In the genomic region with DNA sequence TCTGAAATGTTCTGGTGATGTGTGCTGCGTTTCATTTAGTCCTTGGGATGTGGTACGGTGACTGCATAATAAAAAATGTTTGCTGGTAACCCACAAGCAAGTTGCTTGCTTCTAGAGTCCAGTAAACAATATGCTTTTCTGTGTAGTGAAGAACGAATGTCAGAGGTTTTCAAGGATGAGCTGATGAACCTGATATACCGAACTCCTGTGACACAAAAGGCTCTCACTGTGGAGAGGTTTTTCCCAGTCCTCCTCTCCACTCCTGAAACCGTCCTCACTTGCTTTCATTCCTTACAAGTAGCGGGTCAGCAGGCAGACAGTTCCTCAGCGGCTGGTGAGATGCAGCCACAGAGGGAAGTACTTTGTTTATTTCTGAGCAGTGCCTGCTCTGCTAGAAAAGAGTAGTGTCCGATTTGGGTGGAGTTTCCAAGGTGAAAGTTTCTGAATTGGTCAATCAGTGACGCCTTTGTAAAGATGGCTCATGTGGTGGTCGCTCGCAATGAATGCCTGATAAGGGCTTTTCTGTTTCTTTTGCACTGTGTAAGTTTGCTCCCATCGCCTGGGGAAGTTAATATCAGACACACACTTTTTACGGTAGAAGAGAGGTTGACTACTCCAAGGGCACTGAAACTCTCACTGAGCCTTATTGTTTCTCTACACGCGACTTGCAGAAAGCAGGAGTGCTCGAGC, we compare ENCODE assay signal across 1 cellular context.
TF ChIP-seq lines count a peak whose summit lies in the region.

No MANE protein-coding gene starts in this region.

TF ChIP-seq in HepG2, 621 proteins besides CTCF, POLR2A, EP300 and RAD21 (continued from another document):
- TF ChIP-seq, protein P1, sequence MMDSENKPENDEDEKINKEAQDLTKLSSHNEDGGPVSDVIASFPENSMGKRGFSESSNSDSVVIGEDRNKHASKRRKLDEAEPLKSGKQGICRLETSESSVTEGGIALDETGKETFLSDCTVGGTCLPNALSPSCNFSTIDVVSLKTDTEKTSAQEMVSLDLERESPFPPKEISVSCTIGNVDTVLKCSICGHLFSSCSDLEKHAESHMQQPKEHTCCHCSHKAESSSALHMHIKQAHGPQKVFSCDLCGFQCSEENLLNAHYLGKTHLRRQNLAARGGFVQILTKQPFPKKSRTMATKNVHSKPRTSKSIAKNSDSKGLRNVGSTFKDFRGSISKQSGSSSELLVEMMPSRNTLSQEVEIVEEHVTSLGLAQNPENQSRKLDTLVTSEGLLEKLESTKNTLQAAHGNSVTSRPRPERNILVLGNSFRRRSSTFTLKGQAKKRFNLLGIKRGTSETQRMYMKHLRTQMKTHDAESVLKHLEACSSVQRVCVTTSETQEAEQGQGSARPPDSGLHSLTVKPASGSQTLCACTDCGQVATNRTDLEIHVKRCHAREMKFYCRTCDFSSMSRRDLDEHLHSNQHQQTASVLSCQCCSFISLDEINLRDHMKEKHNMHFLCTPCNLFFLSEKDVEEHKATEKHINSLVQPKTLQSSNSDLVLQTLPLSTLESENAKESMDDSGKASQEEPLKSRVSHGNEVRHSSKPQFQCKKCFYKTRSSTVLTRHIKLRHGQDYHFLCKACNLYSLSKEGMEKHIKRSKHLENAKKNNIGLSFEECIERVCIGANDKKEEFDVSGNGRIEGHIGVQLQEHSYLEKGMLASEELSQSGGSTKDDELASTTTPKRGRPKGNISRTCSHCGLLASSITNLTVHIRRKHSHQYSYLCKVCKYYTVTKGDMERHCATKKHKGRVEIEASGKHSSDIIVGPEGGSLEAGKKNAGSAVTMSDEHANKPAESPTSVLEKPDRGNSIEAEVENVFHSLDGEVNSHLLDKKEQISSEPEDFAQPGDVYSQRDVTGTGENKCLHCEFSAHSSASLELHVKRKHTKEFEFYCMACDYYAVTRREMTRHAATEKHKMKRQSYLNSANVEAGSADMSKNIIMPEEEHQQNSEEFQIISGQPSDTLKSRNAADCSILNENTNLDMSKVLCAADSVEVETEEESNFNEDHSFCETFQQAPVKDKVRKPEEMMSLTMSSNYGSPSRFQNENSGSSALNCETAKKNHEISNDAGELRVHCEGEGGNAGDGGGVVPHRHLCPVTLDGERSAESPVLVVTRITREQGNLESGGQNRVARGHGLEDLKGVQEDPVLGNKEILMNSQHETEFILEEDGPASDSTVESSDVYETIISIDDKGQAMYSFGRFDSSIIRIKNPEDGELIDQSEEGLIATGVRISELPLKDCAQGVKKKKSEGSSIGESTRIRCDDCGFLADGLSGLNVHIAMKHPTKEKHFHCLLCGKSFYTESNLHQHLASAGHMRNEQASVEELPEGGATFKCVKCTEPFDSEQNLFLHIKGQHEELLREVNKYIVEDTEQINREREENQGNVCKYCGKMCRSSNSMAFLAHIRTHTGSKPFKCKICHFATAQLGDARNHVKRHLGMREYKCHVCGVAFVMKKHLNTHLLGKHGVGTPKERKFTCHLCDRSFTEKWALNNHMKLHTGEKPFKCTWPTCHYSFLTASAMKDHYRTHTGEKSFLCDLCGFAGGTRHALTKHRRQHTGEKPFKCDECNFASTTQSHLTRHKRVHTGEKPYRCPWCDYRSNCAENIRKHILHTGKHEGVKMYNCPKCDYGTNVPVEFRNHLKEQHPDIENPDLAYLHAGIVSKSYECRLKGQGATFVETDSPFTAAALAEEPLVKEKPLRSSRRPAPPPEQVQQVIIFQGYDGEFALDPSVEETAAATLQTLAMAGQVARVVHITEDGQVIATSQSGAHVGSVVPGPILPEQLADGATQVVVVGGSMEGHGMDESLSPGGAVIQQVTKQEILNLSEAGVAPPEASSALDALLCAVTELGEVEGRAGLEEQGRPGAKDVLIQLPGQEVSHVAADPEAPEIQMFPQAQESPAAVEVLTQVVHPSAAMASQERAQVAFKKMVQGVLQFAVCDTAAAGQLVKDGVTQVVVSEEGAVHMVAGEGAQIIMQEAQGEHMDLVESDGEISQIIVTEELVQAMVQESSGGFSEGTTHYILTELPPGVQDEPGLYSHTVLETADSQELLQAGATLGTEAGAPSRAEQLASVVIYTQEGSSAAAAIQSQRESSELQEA (CRISPR knock-in tag; IDR thresholded peaks at IDR 0.05; ENCODE audit: not compliant biosample characterization): no peak
- TF ChIP-seq, protein P2, sequence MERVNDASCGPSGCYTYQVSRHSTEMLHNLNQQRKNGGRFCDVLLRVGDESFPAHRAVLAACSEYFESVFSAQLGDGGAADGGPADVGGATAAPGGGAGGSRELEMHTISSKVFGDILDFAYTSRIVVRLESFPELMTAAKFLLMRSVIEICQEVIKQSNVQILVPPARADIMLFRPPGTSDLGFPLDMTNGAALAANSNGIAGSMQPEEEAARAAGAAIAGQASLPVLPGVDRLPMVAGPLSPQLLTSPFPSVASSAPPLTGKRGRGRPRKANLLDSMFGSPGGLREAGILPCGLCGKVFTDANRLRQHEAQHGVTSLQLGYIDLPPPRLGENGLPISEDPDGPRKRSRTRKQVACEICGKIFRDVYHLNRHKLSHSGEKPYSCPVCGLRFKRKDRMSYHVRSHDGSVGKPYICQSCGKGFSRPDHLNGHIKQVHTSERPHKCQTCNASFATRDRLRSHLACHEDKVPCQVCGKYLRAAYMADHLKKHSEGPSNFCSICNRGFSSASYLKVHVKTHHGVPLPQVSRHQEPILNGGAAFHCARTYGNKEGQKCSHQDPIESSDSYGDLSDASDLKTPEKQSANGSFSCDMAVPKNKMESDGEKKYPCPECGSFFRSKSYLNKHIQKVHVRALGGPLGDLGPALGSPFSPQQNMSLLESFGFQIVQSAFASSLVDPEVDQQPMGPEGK (CRISPR knock-in tag; IDR thresholded peaks at IDR 0.05): no peak
- TF ChIP-seq TEAD2 (CRISPR knock-in tag; IDR thresholded peaks at IDR 0.05) (no peak), FOXO1 (CRISPR knock-in tag; IDR thresholded peaks at IDR 0.05) (no peak), ZNF10 (CRISPR knock-in tag; IDR thresholded peaks at IDR 0.05; ENCODE audit: borderline replicate concordance, low read depth) (no peak), ZNF138 (CRISPR knock-in tag; IDR thresholded peaks at IDR 0.05; ENCODE audit: low read depth) (no peak), ZNF207 (IDR thresholded peaks at IDR 0.05; ENCODE audit: borderline replicate concordance) (no peak), ZNF367 (CRISPR knock-in tag; IDR thresholded peaks at IDR 0.05; ENCODE audit: borderline replicate concordance) (no peak), ZNF124 (CRISPR knock-in tag; IDR thresholded peaks at IDR 0.05) (no peak), HNF4G (IDR thresholded peaks at IDR 0.05; ENCODE audit: borderline replicate concordance, low read depth, low read length) (no peak), HNF4G (CRISPR knock-in tag; IDR thresholded peaks at IDR 0.05; ENCODE audit: borderline replicate concordance, low read depth) (no peak), TBL1XR1 (IDR thresholded peaks at IDR 0.05; ENCODE audit: borderline replicate concordance, low read length, partially characterized antibody) (no peak)
